In genomic region chr22:48637231-48637630, GRCh38 we compare ENCODE assay signal across 16 cellular contexts.
DNase-seq lines count a peak whose midpoint lies in the region; ATAC-seq and TF ChIP-seq lines count a peak whose summit lies in the region.
"Had no signal": no experiment of that assay in that cellular context is flagged by ENCODE, and none has a peak within 500 bp of the region (broad histone marks: within the 10 kb centered on the region; RNA-seq: fewer than 3 reads in every experiment).

No MANE protein-coding gene starts in this region.

- no peaks in the 10 kb centered on the region for H3K36me3 ChIP-seq in Loucy (ENCODE audit: insufficient read depth, low read length)

- H3K4me1 ChIP-seq in Loucy (ENCODE audit: insufficient read depth, low read length, poor library complexity, severe bottlenecking), result peaks cover 7% of the 10 kb centered on the region

- no peaks in the 10 kb centered on the region for H3K27me3 ChIP-seq in Loucy (ENCODE audit: insufficient read depth, low read length, poor library complexity, severe bottlenecking)

- ATAC-seq in activated T-cell treated with anti-CD3 and anti-CD28 coated beads, Interleukin-2, amount 50 U/mL, for 4 hours, result no peak
- no peak for ATAC-seq in GM19395 (IDR thresholded peaks at IDR 0.05; ENCODE audit: unreplicated experiment)
- ATAC-seq: HCT116, K562 had no signal

- H3K4me1 Mint-ChIP-seq in activated T-cell treated with anti-CD3 and anti-CD28 coated beads, Interleukin-2, amount 50 U/mL, for 4 hours (ENCODE audit: low read depth), result peaks cover 10% of the 10 kb centered on the region
- H3K4me1 Mint-ChIP-seq in neural crest cell, result peaks cover 20% of the 10 kb centered on the region
- peaks cover 11% of the 10 kb centered on the region for H3K4me1 Mint-ChIP-seq in nephron progenitor cell

- no peaks in the 10 kb centered on the region for H3F3A ChIP-seq in Loucy (ENCODE audit: low read depth)

- peak overlapping the region; percentile 29 for H3K4me3 Mint-ChIP-seq in activated T-cell treated with anti-CD3 and anti-CD28 coated beads, Interleukin-2, amount 50 U/mL, for 4 hours
- H3K4me3 Mint-ChIP-seq in neural crest cell (no peak overlapping the region), nephron progenitor cell (no peak overlapping the region)
- H3K4me3 Mint-ChIP-seq: CD4-positive, alpha-beta T cell had no signal

- no peaks in the 10 kb centered on the region for H3K36me3 Mint-ChIP-seq in activated T-cell treated with anti-CD3 and anti-CD28 coated beads, Interleukin-2, amount 50 U/mL, for 4 hours (ENCODE audit: insufficient read depth)
- no peaks in the 10 kb centered on the region for H3K36me3 Mint-ChIP-seq in neural crest cell (ENCODE audit: low read depth)
- no peaks in the 10 kb centered on the region for H3K36me3 Mint-ChIP-seq in nephron progenitor cell (ENCODE audit: low read depth)

- peak overlapping the region; percentile 81 for H3K27ac Mint-ChIP-seq in neural crest cell (ENCODE audit: unreplicated experiment)
- H3K27ac Mint-ChIP-seq in nephron progenitor cell, result no peak overlapping the region
- H3K27ac Mint-ChIP-seq: CD4-positive, alpha-beta T cell had no signal

- H3K9me2 ChIP-seq in Loucy (replicated peaks; ENCODE audit: low read depth, low read length), result no peaks in the 10 kb centered on the region

- no peak overlapping the region for H3K4me3 ChIP-seq in Loucy (ENCODE audit: low read length, poor library complexity, severe bottlenecking)
- H3K4me3 ChIP-seq: K562 had no signal

- H3K9ac ChIP-seq in Loucy (ENCODE audit: low read depth, low read length, poor library complexity, severe bottlenecking), result peak overlapping the region; percentile 41

- no peaks in the 10 kb centered on the region for H3K9me3 ChIP-seq in Loucy (ENCODE audit: insufficient read depth, low read depth, low read length)

- H3K79me2 ChIP-seq in Loucy (ENCODE audit: insufficient read depth, low read length), result no peaks in the 10 kb centered on the region

- TF ChIP-seq CTCF in Loucy (conservative IDR thresholded peaks at IDR 0.05; ENCODE audit: low read length), result no peak
- TF ChIP-seq CTCF in neural crest cell (conservative IDR thresholded peaks at IDR 0.05), result no peak
- no peak for TF ChIP-seq CTCF in nephron progenitor cell (IDR thresholded peaks at IDR 0.05)

- H3K4me2 ChIP-seq in Loucy (ENCODE audit: low read depth, low read length, poor library complexity, severe bottlenecking), result no peak overlapping the region

- H3K27me3 Mint-ChIP-seq in activated T-cell treated with anti-CD3 and anti-CD28 coated beads, Interleukin-2, amount 50 U/mL, for 4 hours (ENCODE audit: low read depth), result no peaks in the 10 kb centered on the region
- H3K27me3 Mint-ChIP-seq in neural crest cell (ENCODE audit: low read depth) (no peaks in the 10 kb centered on the region), nephron progenitor cell (ENCODE audit: low read depth, poor library complexity) (no peaks in the 10 kb centered on the region)
- H3K27me3 Mint-ChIP-seq: CD4-positive, alpha-beta T cell had no signal

- no peak for DNase-seq in activated T-cell treated with anti-CD3 and anti-CD28 coated beads, Interleukin-2, amount 50 U/mL, for 4 hours
- DNase-seq in activated T-cell treated with anti-CD3 and anti-CD28 coated beads for 4 hours (no peak), neural crest cell (ENCODE audit: low read depth, low spot score) (no peak), nephron progenitor cell (no peak), SW 1271 (lab: John Stamatoyannopoulos, UW) (no peak)
- DNase-seq: 8988T; AML-193; C1 segment of cervical spinal cord; CD4-positive, alpha-beta T cell; DMS153; DMS79 treated with DMSO at 0.1 percent for 48 hours; EL had no signal

- H2AFZ ChIP-seq in Loucy (ENCODE audit: low read length), result no peak overlapping the region

- H3K9me3 Mint-ChIP-seq in activated T-cell treated with anti-CD3 and anti-CD28 coated beads, Interleukin-2, amount 50 U/mL, for 4 hours, result no peaks in the 10 kb centered on the region
- H3K9me3 Mint-ChIP-seq in neural crest cell, result no peaks in the 10 kb centered on the region
- H3K9me3 Mint-ChIP-seq in nephron progenitor cell, result no peaks in the 10 kb centered on the region
- H3K9me3 Mint-ChIP-seq: CD4-positive, alpha-beta T cell had no signal

- H4K20me1 ChIP-seq in Loucy (ENCODE audit: insufficient read depth, low read length, poor library complexity, severe bottlenecking), result no peaks in the 10 kb centered on the region
